10 cellular contexts compared by ENCODE assay signal in the genomic region with DNA sequence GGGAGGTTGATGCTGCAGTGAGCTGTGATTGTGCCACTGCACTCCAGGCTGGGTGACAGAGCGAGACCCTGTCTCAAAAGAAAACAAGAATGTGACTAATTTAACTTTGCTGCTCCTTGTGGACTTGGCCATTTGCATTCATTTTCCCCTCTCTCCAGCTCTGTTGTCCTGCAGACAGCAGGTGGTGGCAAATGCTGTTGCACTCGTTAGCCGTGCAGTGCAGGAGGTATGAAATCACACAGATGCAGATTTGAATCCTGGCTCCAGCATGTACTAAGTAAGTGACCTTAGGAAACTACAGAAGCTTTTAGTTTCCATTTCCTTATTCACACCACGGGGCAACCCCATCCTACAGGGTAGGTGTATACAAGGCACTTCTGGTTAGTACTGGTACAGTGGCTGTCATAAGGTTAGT. TPM values are rescaled to one million over a fixed set of nuclear protein-coding genes. Genes with fewer than 3 reads are reported as not detected.
DNase-seq lines count a peak whose midpoint lies in the region; ATAC-seq and TF ChIP-seq lines count a peak whose summit lies in the region.
"Had no signal": no experiment of that assay in that cellular context is flagged by ENCODE, and none has a peak within 500 bp of the region (broad histone marks: within the 10 kb centered on the region; RNA-seq: fewer than 3 reads in every experiment).

No MANE protein-coding gene starts in this region.

- WGBS in endodermal cell (ENCODE audit: insufficient coverage in 1 of 2, insufficient read length in 1 of 2), 2 experiments: 33 to 55% methylated on average over 2 to 4 of the region's 4 CpGs
- 44 to 58% methylated on average over 4 of the region's 4 CpGs for WGBS in tibial nerve, 2 donors

- H3K27ac ChIP-seq in endodermal cell (ENCODE audit: low read depth, low read length) (no peak overlapping the region), tibial nerve (no peak overlapping the region)
- H3K27ac ChIP-seq: brain microvascular endothelial cell had no signal

- no peak for TF ChIP-seq POLR2A in tibial nerve (IDR thresholded peaks at IDR 0.05)

- no peaks in the 10 kb centered on the region for H3K27me3 Mint-ChIP-seq in endodermal cell (ENCODE audit: insufficient read depth)
- H3K27me3 Mint-ChIP-seq: activated B cell treated with CpG ODN at 0.5 μM for 24 hours had no signal

- peak; percentile 76 for ATAC-seq in GM18861 (IDR thresholded peaks at IDR 0.05; ENCODE audit: unreplicated experiment)
- ATAC-seq in GM21576 (IDR thresholded peaks at IDR 0.05; ENCODE audit: unreplicated experiment): peak; percentile 85
- peak; percentile 80 for ATAC-seq in HG03432 (IDR thresholded peaks at IDR 0.05; ENCODE audit: unreplicated experiment)

- no peaks in the 10 kb centered on the region for H3K36me3 Mint-ChIP-seq in endodermal cell (ENCODE audit: low read depth)

- no peak overlapping the region for H3K4me3 Mint-ChIP-seq in endodermal cell
- H3K4me3 Mint-ChIP-seq: activated B cell treated with CpG ODN at 0.5 μM for 24 hours had no signal

- H3K9ac ChIP-seq in endodermal cell (ENCODE audit: extremely low read depth, low read length, poor library complexity, severe bottlenecking): no peak overlapping the region

- TF ChIP-seq CTCF in endodermal cell (conservative IDR thresholded peaks at IDR 0.05) (no peak), tibial nerve (IDR thresholded peaks at IDR 0.05) (no peak)

- H3K4me1 ChIP-seq in endodermal cell (ENCODE audit: control insufficient read depth, insufficient read depth, low read length) (peaks cover 4% of the 10 kb centered on the region), tibial nerve (no peaks in the 10 kb centered on the region)

- DNase-seq in endodermal cell (peak; percentile 76), SIG-M5 treated with dmso at 0.1 percent for 504 hours (lab: John Stamatoyannopoulos, UW; ENCODE audit: unreplicated experiment) (no peak), tibial nerve (ENCODE audit: low spot score in 2 of 2) (no peak), NCI-H2171 treated with DMSO at 0.1 percent for 48 hours (lab: John Stamatoyannopoulos, UW) (no peak), kidney tubule cell (ENCODE audit: low spot score) (no peak)
- DNase-seq: activated B cell treated with CpG ODN at 0.5 μM for 24 hours, brain microvascular endothelial cell had no signal

- H3K36me3 ChIP-seq in endodermal cell (ENCODE audit: control insufficient read depth, insufficient read depth, low read length) (no peaks in the 10 kb centered on the region), tibial nerve (no peaks in the 10 kb centered on the region)
- H3K36me3 ChIP-seq: brain microvascular endothelial cell had no signal

- H3K9me3 ChIP-seq in endodermal cell (ENCODE audit: control insufficient read depth, low read length) (no peaks in the 10 kb centered on the region), tibial nerve (no peaks in the 10 kb centered on the region)

- H3K27me3 ChIP-seq in endodermal cell (ENCODE audit: control insufficient read depth, insufficient read depth, low read length, poor library complexity, severe bottlenecking) (no peaks in the 10 kb centered on the region), tibial nerve (no peaks in the 10 kb centered on the region)
- H3K27me3 ChIP-seq: brain microvascular endothelial cell had no signal

- peaks cover 33% of the 10 kb centered on the region for H3K4me1 Mint-ChIP-seq in endodermal cell

- H3K27ac Mint-ChIP-seq in endodermal cell: peak overlapping the region; percentile 49
- H3K27ac Mint-ChIP-seq: activated B cell treated with CpG ODN at 0.5 μM for 24 hours had no signal

- TF ChIP-seq EP300 in tibial nerve (IDR thresholded peaks at IDR 0.05): no peak

- no peaks in the 10 kb centered on the region for H3K9me3 Mint-ChIP-seq in endodermal cell
- H3K9me3 Mint-ChIP-seq: activated B cell treated with CpG ODN at 0.5 μM for 24 hours had no signal

- H3K4me3 ChIP-seq in endodermal cell (ENCODE audit: low read length) (no peak overlapping the region), tibial nerve (no peak overlapping the region)

RNA-seq across cellular contexts. Expression of gene BEND3, which starts 9.6 kb away (rescaled TPM):
- total RNA-seq in endodermal cell: 10 to 100 TPM; 18.0 to 28.6 TPM
- polyA plus RNA-seq in endodermal cell (2013, experiment 1 of 2): 8.2 TPM
- 7.8 TPM for polyA plus RNA-seq in endodermal cell (2013, experiment 2 of 2)
- 1 to 10 TPM; 1.3 to 2.7 (median 2.2) TPM for total RNA-seq in tibial nerve

Comparison
In these comparisons a context has a peak if more than half of its experiments do, and no peak if none do; other contexts are left out.
1. RNA of gene BEND3, which starts 9.6 kb away (total RNA-seq): 18.0 to 28.6 TPM in endodermal cell; 1.3 to 2.7 TPM in tibial nerve; every median in the first group is over 4 times any median in the second.
2. Peak in every context shown above with its lines, with median percentiles within 50 percentile points of each other: ATAC-seq.